Comparison of ENCODE assay signal across 12 cellular contexts in the genomic region with DNA sequence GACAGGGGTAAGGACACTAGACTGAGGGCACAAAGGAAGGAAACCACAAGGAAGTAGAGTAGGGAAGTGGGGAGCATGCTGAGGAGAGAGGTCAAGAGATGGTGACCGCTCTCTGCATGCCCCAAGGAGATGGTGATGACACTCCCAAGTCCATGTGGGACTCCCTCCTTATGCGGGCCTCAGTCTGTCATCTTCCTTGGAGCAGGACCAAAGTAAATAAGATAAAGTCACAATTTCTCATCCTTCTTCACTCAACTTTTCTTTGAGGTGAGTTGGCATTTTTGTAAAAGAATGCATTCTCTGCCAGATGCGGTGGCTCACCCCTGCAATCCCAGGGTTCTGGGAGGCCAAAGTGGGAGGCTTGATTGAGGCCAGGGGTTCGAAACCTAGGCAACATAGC. TPM values are rescaled to one million over a fixed set of nuclear protein-coding genes. Genes with fewer than 3 reads are reported as not detected.
DNase-seq lines count a peak whose midpoint lies in the region; ATAC-seq, FAIRE-seq and TF ChIP-seq lines count a peak whose summit lies in the region.
"Had no signal": no experiment of that assay in that cellular context is flagged by ENCODE, and none has a peak within 500 bp of the region (broad histone marks: within the 10 kb centered on the region; RNA-seq: fewer than 3 reads in every experiment).

No MANE protein-coding gene starts in this region.

- no peak overlapping the region for H4K5ac ChIP-seq in mesendoderm (ENCODE audit: low read length)

- H4K8ac ChIP-seq in mesendoderm (ENCODE audit: low read depth, low read length) = no peak overlapping the region

- peaks cover 11% of the 10 kb centered on the region for H3K36me3 Mint-ChIP-seq in activated T-cell treated with anti-CD3 and anti-CD28 coated beads, Interleukin-2, amount 50 U/mL, for 4 hours (ENCODE audit: insufficient read depth)
- H3K36me3 Mint-ChIP-seq in chondrocyte (ENCODE audit: low read depth) = no peaks in the 10 kb centered on the region

- H2AK5ac ChIP-seq in mesendoderm (ENCODE audit: low read length) = no peak overlapping the region

- H3K36me3 ChIP-seq in PC-3 (ENCODE audit: low read depth, low read length) (no peaks in the 10 kb centered on the region), smooth muscle cell (ENCODE audit: low read depth) (no peaks in the 10 kb centered on the region), pancreas (no peaks in the 10 kb centered on the region), mesendoderm (ENCODE audit: control insufficient read depth, insufficient read depth, low read length) (no peaks in the 10 kb centered on the region)
- H3K36me3 ChIP-seq: left lung had no signal

- H2AFZ ChIP-seq in PC-3 (ENCODE audit: low read length) = no peak overlapping the region
- H2AFZ ChIP-seq in smooth muscle cell (ENCODE audit: low read depth) = no peak overlapping the region

- H3K4ac ChIP-seq in mesendoderm (ENCODE audit: low read depth, low read length) = no peak overlapping the region

- H4K20me1 ChIP-seq in PC-3 (ENCODE audit: low read length) = no peaks in the 10 kb centered on the region
- H4K20me1 ChIP-seq in smooth muscle cell (ENCODE audit: low read depth) = no peaks in the 10 kb centered on the region

- no peak overlapping the region for H2BK5ac ChIP-seq in mesendoderm (ENCODE audit: low read length)

- no peak for ATAC-seq in activated T-cell treated with anti-CD3 and anti-CD28 coated beads, Interleukin-2, amount 50 U/mL, for 4 hours
- ATAC-seq in PC-3 (no peak), pancreas (no peak)

- peaks cover 29% of the 10 kb centered on the region for H3K4me1 Mint-ChIP-seq in activated T-cell treated with anti-CD3 and anti-CD28 coated beads, Interleukin-2, amount 50 U/mL, for 4 hours (ENCODE audit: low read depth)
- H3K4me1 Mint-ChIP-seq in chondrocyte (ENCODE audit: low read depth) = peaks cover 15% of the 10 kb centered on the region

- H3K4me3 Mint-ChIP-seq in activated T-cell treated with anti-CD3 and anti-CD28 coated beads, Interleukin-2, amount 50 U/mL, for 4 hours = peak overlapping the region; percentile 96
- H3K4me3 Mint-ChIP-seq in chondrocyte (ENCODE audit: unreplicated experiment) = peak overlapping the region; percentile 28

- H3K4me1 ChIP-seq in PC-3 (ENCODE audit: insufficient read depth, low read length) (peaks cover 43% of the 10 kb centered on the region), smooth muscle cell (ENCODE audit: low read depth) (peaks cover 6% of the 10 kb centered on the region), pancreas (peaks cover 6 to 17% (median 16%) of the 10 kb centered on the region in 3 donors), mesendoderm (ENCODE audit: control insufficient read depth, low read depth, low read length) (no peaks in the 10 kb centered on the region)

- CTCF ChIA-PET in PC-3 (lab: Charles Lee) = no interaction called here

- no peak overlapping the region for H3K27ac Mint-ChIP-seq in chondrocyte (ENCODE audit: unreplicated experiment)

- H3K23ac ChIP-seq in mesendoderm (ENCODE audit: low read length) = no peak overlapping the region

- no peak overlapping the region; the same call in 1 of the 2 replicates for H3K4me3 ChIP-seq in PC-3 (ENCODE audit: low read length)
- no peak overlapping the region for H3K4me3 ChIP-seq in smooth muscle cell
- peak overlapping the region in 1 of 4 donors; percentile 44 for H3K4me3 ChIP-seq in pancreas
- H3K4me3 ChIP-seq in lower leg skin (ENCODE audit: low read depth, poor library complexity, severe bottlenecking) = no peak overlapping the region
- H3K4me3 ChIP-seq in mesendoderm (ENCODE audit: low read length) = no peak overlapping the region

- WGBS in smooth muscle cell (ENCODE audit: low lambda C conversion rate) = 98% methylated on average over 4 of the region's 4 CpGs
- WGBS in pancreas, 2 donors = 61 to 65% methylated on average over 4 of the region's 4 CpGs
- 84 to 87% methylated on average over 4 of the region's 4 CpGs for WGBS in lower leg skin, 2 donors
- no CpG with 5 or more reads among the region's 4 CpGs for WGBS in mesendoderm (ENCODE audit: extremely low coverage, insufficient coverage, low lambda C conversion rate)

- intact Hi-C loops in PC-3 (cut with micrococcal nuclease) (no loop called here), pancreas (cut with DNase I) (no loop called here), lower leg skin (cut with DNase I; ENCODE audit: low total_unique reads) (no loop called here)

- no peak overlapping the region for H3K56ac ChIP-seq in mesendoderm (ENCODE audit: low read length)

- no peak for TF ChIP-seq POLR2A in lower leg skin (IDR thresholded peaks at IDR 0.05)

- no peaks in the 10 kb centered on the region for H3F3A ChIP-seq in PC-3 (ENCODE audit: low read length, unreplicated experiment)
- H3F3A ChIP-seq in smooth muscle cell (ENCODE audit: low read depth) = no peaks in the 10 kb centered on the region

- H3K79me2 ChIP-seq in PC-3 (ENCODE audit: low read length) (no peaks in the 10 kb centered on the region), smooth muscle cell (ENCODE audit: low read depth) (no peaks in the 10 kb centered on the region), mesendoderm (ENCODE audit: control insufficient read depth, insufficient read depth, low read length) (no peaks in the 10 kb centered on the region)

- H3K79me1 ChIP-seq in mesendoderm (ENCODE audit: low read length) = no peaks in the 10 kb centered on the region

- no peak overlapping the region for H3K18ac ChIP-seq in mesendoderm (ENCODE audit: low read length)

- H3K4me2 ChIP-seq in PC-3 (ENCODE audit: low read length) = peak overlapping the region; percentile 82; the same call in 1 of the 2 replicates
- peak overlapping the region; percentile 91 for H3K4me2 ChIP-seq in smooth muscle cell
- no peak overlapping the region for H3K4me2 ChIP-seq in mesendoderm (ENCODE audit: low read length)

- H2BK15ac ChIP-seq in mesendoderm (replicated peaks; ENCODE audit: low read depth) = no peak overlapping the region

- no peaks in the 10 kb centered on the region for H3K27me3 ChIP-seq in PC-3 (ENCODE audit: low read length)
- H3K27me3 ChIP-seq in smooth muscle cell (ENCODE audit: low read depth) = no peaks in the 10 kb centered on the region
- H3K27me3 ChIP-seq in pancreas = no peaks in the 10 kb centered on the region
- no peaks in the 10 kb centered on the region for H3K27me3 ChIP-seq in mesendoderm (ENCODE audit: insufficient read depth, low read length, poor library complexity)
- H3K27me3 ChIP-seq: left lung had no signal

- no peak overlapping the region for H2BK120ac ChIP-seq in mesendoderm (ENCODE audit: low read depth, low read length)

- H3K9me3 Mint-ChIP-seq in activated T-cell treated with anti-CD3 and anti-CD28 coated beads, Interleukin-2, amount 50 U/mL, for 4 hours = no peaks in the 10 kb centered on the region
- H3K9me3 Mint-ChIP-seq in chondrocyte (ENCODE audit: low read depth) = no peaks in the 10 kb centered on the region

- H3K27ac ChIP-seq in PC-3 (ENCODE audit: low read length) (no peak overlapping the region), smooth muscle cell (ENCODE audit: low read depth) (no peak overlapping the region), pancreas (peak overlapping the region in 2 of 4 donors; percentile 82 to 90), mesendoderm (ENCODE audit: low read depth, low read length) (no peak overlapping the region)

- DNase-seq in activated T-cell treated with anti-CD3 and anti-CD28 coated beads, Interleukin-2, amount 50 U/mL, for 4 hours = no peak
- no peak for DNase-seq in activated T-cell treated with anti-CD3 and anti-CD28 coated beads, Interleukin-2, amount 50 U/mL, for 48 hours
- DNase-seq in PC-3 (peak; percentile 19), chondrocyte (ENCODE audit: low spot score) (no peak), smooth muscle cell (lab: John Stamatoyannopoulos, UW; ENCODE audit: unreplicated experiment) (no peak), pancreas (no peak), lower leg skin (ENCODE audit: low spot score in 2 of 2) (no peak), mesendoderm (no peak)
- DNase-seq: activated effector memory CD4-positive, alpha-beta T cell treated with Interleukin-2 at 50 U/mL for 16 hours; GDM1; left lung; NCI-H2029 had no signal

- BruUV-seq in PC-3 (replicated peaks; lab: Mats Ljungman, UMichigan) = no TSS peak

- POLR2A ChIA-PET in PC-3 (lab: Charles Lee; ENCODE audit: unreplicated experiment) = no interaction called here

- no peaks in the 10 kb centered on the region for H3K9me3 ChIP-seq in PC-3 (ENCODE audit: low read length)
- H3K9me3 ChIP-seq in smooth muscle cell (replicated peaks; ENCODE audit: low read depth) = no peaks in the 10 kb centered on the region
- no peaks in the 10 kb centered on the region for H3K9me3 ChIP-seq in pancreas
- H3K9me3 ChIP-seq: left lung had no signal

- H3K9ac ChIP-seq in PC-3 (ENCODE audit: low read length) (no peak overlapping the region), smooth muscle cell (ENCODE audit: low read depth) (no peak overlapping the region), mesendoderm (ENCODE audit: low read length) (no peak overlapping the region)

- TF ChIP-seq CTCF in PC-3 (conservative IDR thresholded peaks at IDR 0.05; ENCODE audit: low read depth, low read length) (no peak), chondrocyte (IDR thresholded peaks at IDR 0.05) (no peak), smooth muscle cell (IDR thresholded peaks at IDR 0.05; ENCODE audit: borderline replicate concordance, insufficient read depth, poor library complexity, severe bottlenecking) (no peak), pancreas (IDR thresholded peaks at IDR 0.05) (no peak), lower leg skin (IDR thresholded peaks at IDR 0.05) (no peak)

- FAIRE-seq in pancreas (lab: Jason Lieb, UNC) = no peak

- H3K9me2 ChIP-seq in PC-3 (replicated peaks; ENCODE audit: low read length) = no peaks in the 10 kb centered on the region

- no peaks in the 10 kb centered on the region for H3K27me3 Mint-ChIP-seq in activated T-cell treated with anti-CD3 and anti-CD28 coated beads, Interleukin-2, amount 50 U/mL, for 4 hours (ENCODE audit: low read depth)
- H3K27me3 Mint-ChIP-seq in chondrocyte (ENCODE audit: low read depth) = no peaks in the 10 kb centered on the region

RNA-seq across cellular contexts. Expression of a gene that starts 33.2 kb away (rescaled TPM):
- total RNA-seq in activated T-cell treated with anti-CD3 and anti-CD28 coated beads, Interleukin-2, amount 50 U/mL, for 4 hours = 1 to 10 TPM in 2 of 3 donors, under 1 TPM in 1; 0.87 to 9.3 (median 3.6) TPM
- total RNA-seq in PC-3 (2014; rRNA removed) = 14.0 and 18.3 TPM in 2 replicates
- total RNA-seq in chondrocyte = 26.2 to 40.0 TPM (median 39.1 TPM) in 3 replicates
- 27.1 and 40.5 TPM in 2 replicates for total RNA-seq in smooth muscle cell
- 6.8 and 23.0 TPM in 2 replicates for polyA plus RNA-seq in smooth muscle cell
- 10 to 100 TPM; 19.2 to 28.2 (median 23.6) TPM for total RNA-seq in pancreas
- polyA plus RNA-seq in pancreas = 10 to 100 TPM; 22.1 to 23.6 TPM
- 100 to 1,000 TPM; 127 to 150 (median 133) TPM for total RNA-seq in lower leg skin
- 13.2 TPM for polyA plus RNA-seq in mesendoderm (2013, experiment 1 of 2)
- 13.6 TPM for polyA plus RNA-seq in mesendoderm (2013, experiment 2 of 2)
